1 cellular context compared by ENCODE assay signal in genomic region chr17:30920282-30920681, GRCh38.
A peak's percentile ranks its signal among the peaks of the same experiment; 100 is the strongest.
TF ChIP-seq lines count a peak whose summit lies in the region.

No MANE protein-coding gene starts in this region.

TF ChIP-seq in H1, 55 proteins besides CTCF, POLR2A, EP300 and RAD21:
- TF ChIP-seq TEAD4 (IDR thresholded peaks at IDR 0.05; ENCODE audit: low read depth, low read length) (peak; percentile 92), YY1 (IDR thresholded peaks at IDR 0.05; ENCODE audit: low read depth, low read length) (peak; percentile 68; the same call in 1 of the 2 replicates), JUND (IDR thresholded peaks at IDR 0.05; ENCODE audit: low read length) (0 out of 2 replicates have a peak, but pooled peaks have one; percentile 8), FOSL1 (IDR thresholded peaks at IDR 0.05; ENCODE audit: insufficient read depth, low read depth, low read length) (no peak)
TF ChIP-seq in H1: peak in this region for 3.
